ENCODE assay signal across 11 cellular contexts in the genomic region with DNA sequence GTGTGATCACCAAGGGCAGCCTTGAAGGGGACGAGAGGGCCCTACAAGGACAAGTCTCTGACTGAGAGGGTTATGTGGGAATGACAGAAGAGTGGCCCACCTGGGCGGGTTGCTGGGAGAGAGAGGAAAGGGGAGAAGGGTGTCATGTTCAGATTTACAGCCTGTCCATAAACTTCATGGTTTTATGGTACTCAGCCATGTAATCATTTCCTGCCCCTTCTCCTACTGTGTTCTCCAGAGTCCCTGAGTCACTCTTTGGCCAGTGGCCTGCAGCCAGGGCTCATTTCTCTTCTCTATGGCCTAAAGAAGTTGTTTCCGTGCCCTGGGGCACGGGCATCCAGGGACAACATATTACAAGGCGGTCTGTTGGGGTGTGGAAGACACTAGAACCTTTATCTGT. TPM values are rescaled to one million over a fixed set of nuclear protein-coding genes. Genes with fewer than 3 reads are reported as not detected.
DNase-seq lines count a peak whose midpoint lies in the region; ATAC-seq, FAIRE-seq and TF ChIP-seq lines count a peak whose summit lies in the region.
"Had no signal": no experiment of that assay in that cellular context is flagged by ENCODE, and none has a peak within 500 bp of the region (broad histone marks: within the 10 kb centered on the region; RNA-seq: fewer than 3 reads in every experiment).

No MANE protein-coding gene starts in this region.

- H3K4me1 ChIP-seq in mucosa of descending colon (ENCODE audit: low read depth), result peaks cover 28% of the 10 kb centered on the region

- no peak for TF ChIP-seq POLR2A in GM12892 (IDR thresholded peaks at IDR 0.05; ENCODE audit: low read depth, low read length)

- TF ChIP-seq CTCF in C4-2B (conservative IDR thresholded peaks at IDR 0.05) (no peak), bronchial epithelial cell (IDR thresholded peaks at IDR 0.05; ENCODE audit: insufficient read depth, low read length, severe bottlenecking) (no peak), mucosa of descending colon (IDR thresholded peaks at IDR 0.05) (no peak)

- H3K36me3 ChIP-seq in bronchial epithelial cell (ENCODE audit: control insufficient read depth, insufficient read depth, low read length) (no peaks in the 10 kb centered on the region), mucosa of descending colon (ENCODE audit: low read depth) (no peaks in the 10 kb centered on the region)
- H3K36me3 ChIP-seq: sigmoid colon had no signal

- intact Hi-C loops in mucosa of descending colon (cut with DNase I, micrococcal nuclease), result loop anchor here in 1 of 2 donors (5.0 kb wide), 1 partner anchor 52 kb away; the partner anchor contains the start of gene GPRC5A

- DNase-seq in HuH-7 (ENCODE audit: low spot score), result peak; percentile 56
- DNase-seq in bronchial epithelial cell (ENCODE audit: low read depth), result peak; percentile 84
- DNase-seq in mucosa of descending colon, result peak; percentile 85 to 90 (median 88)
- no peak for DNase-seq in T-helper 1 cell
- DNase-seq in NCI-H1092 (lab: John Stamatoyannopoulos, UW), result no peak
- DNase-seq in GM12892 (ENCODE audit: insufficient read length), result no peak
- DNase-seq in HuH-7.5 (ENCODE audit: low spot score), result no peak
- DNase-seq: activated gamma-delta T cell, NCI-H1105, sigmoid colon had no signal

- peak; percentile 88 for ATAC-seq in mucosa of descending colon

- no peaks in the 10 kb centered on the region for H3K9me3 ChIP-seq in mucosa of descending colon
- H3K9me3 ChIP-seq: sigmoid colon had no signal

- H3K4me3 ChIP-seq in bronchial epithelial cell (ENCODE audit: low read depth, low read length) (no peak overlapping the region), mucosa of descending colon (no peak overlapping the region)
- H3K4me3 ChIP-seq: sigmoid colon had no signal

- H3K27me3 ChIP-seq in bronchial epithelial cell (ENCODE audit: control insufficient read depth, insufficient read depth, low read length), result no peaks in the 10 kb centered on the region
- H3K27me3 ChIP-seq: sigmoid colon had no signal

- FAIRE-seq in bronchial epithelial cell (lab: Jason Lieb, UNC) (no peak), GM12892 (lab: Jason Lieb, UNC) (no peak)

- peak overlapping the region; percentile 28 for H3K27ac ChIP-seq in C4-2B
- H3K27ac ChIP-seq: sigmoid colon had no signal

RNA-seq across cellular contexts. Expression of gene DDX47, which starts 26.7 kb away (rescaled TPM):
- total RNA-seq in bronchial epithelial cell (42.2 and 56.9 TPM in 2 replicates), mucosa of descending colon (10 to 100 TPM; 35.0 to 45.4 (median 40.9) TPM)
- polyA plus RNA-seq in GM12892 (2012; ENCODE audit: missing spikeins), result 69.0 TPM

RNA-seq across cellular contexts. Expression of gene GPRC5A, which starts 51.5 kb away (rescaled TPM):
- total RNA-seq in bronchial epithelial cell (16.1 and 19.3 TPM in 2 replicates), mucosa of descending colon (100 to 1,000 TPM; 136 to 326 (median 320) TPM)
- not detected for polyA plus RNA-seq in GM12892 (2012; ENCODE audit: missing spikeins)

RNA-seq across cellular contexts. Expression of gene APOLD1, which starts 54.4 kb away (rescaled TPM):
- total RNA-seq in bronchial epithelial cell (1.4 and 2.6 TPM in 2 replicates), mucosa of descending colon (10 to 100 TPM in 1 of 3 donors, 1 to 10 TPM in 1, under 1 TPM in 1; 0.93 to 12.9 (median 5.0) TPM)
- 2.6 TPM for polyA plus RNA-seq in GM12892 (2012; ENCODE audit: missing spikeins)

Comparison
In these comparisons a context has a peak if more than half of its experiments do, and no peak if none do; other contexts are left out.
1. DNase-seq: peak in HuH-7 (single experiment), bronchial epithelial cell (single experiment) and mucosa of descending colon (3 of 3); none in T-helper 1 cell (0 of 5), NCI-H1092 (single experiment), GM12892 (single experiment) and HuH-7.5 (single experiment).